ENCODE assay signal across 8 cellular contexts in genomic region chr1:37794372-37795339, GRCh38. TPM values are rescaled to one million over a fixed set of nuclear protein-coding genes. Genes with fewer than 3 reads are reported as not detected.
DNase-seq lines count a peak whose midpoint lies in the region; ATAC-seq and TF ChIP-seq lines count a peak whose summit lies in the region.

No MANE protein-coding gene starts in this region.

- H2AFZ ChIP-seq in Loucy (ENCODE audit: low read length) (no peak overlapping the region), neural cell (ENCODE audit: low read depth, low read length) (peak overlapping the region; percentile 51)

- H3K27me3 ChIP-seq in heart right ventricle (peaks cover 0 to 39% (median 8%) of the 10 kb centered on the region in 7 donors), Loucy (ENCODE audit: insufficient read depth, low read length, poor library complexity, severe bottlenecking) (no peaks in the 10 kb centered on the region), neural cell (ENCODE audit: insufficient read depth, low read depth, low read length) (no peaks in the 10 kb centered on the region)

- H3K36me3 ChIP-seq in heart right ventricle, result peaks cover 0 to 6% (median 0%) of the 10 kb centered on the region in 9 donors
- H3K36me3 ChIP-seq in Loucy (ENCODE audit: insufficient read depth, low read length), result peaks cover 6% of the 10 kb centered on the region; the same call in 1 of the 2 replicates
- no peaks in the 10 kb centered on the region for H3K36me3 ChIP-seq in neural cell (ENCODE audit: insufficient read depth, low read length)

- peaks cover 7% of the 10 kb centered on the region for H3K27me3 Mint-ChIP-seq in central memory CD8-positive, alpha-beta T cell

- H4K20me1 ChIP-seq in Loucy (ENCODE audit: insufficient read depth, low read length, poor library complexity, severe bottlenecking) (peaks cover 12% of the 10 kb centered on the region), neural cell (ENCODE audit: insufficient read depth) (no peaks in the 10 kb centered on the region)

- peak overlapping the region; percentile 86 for H3K4me3 Mint-ChIP-seq in central memory CD8-positive, alpha-beta T cell

- H3K4me2 ChIP-seq in Loucy (ENCODE audit: low read depth, low read length, poor library complexity, severe bottlenecking) (peak overlapping the region; percentile 61), neural cell (ENCODE audit: low read length) (peak overlapping the region; percentile 95)

- WGBS in heart right ventricle, 2 donors, result 8 to 11% methylated on average over 50 to 59 of the region's 59 CpGs

- H3K36me3 Mint-ChIP-seq in central memory CD8-positive, alpha-beta T cell (ENCODE audit: insufficient read depth), result peaks cover 4% of the 10 kb centered on the region

- peak overlapping the region in 9 of 10 donors; percentile 14 to 67 (median 59) for H3K4me3 ChIP-seq in heart right ventricle
- H3K4me3 ChIP-seq in Loucy (ENCODE audit: low read length, poor library complexity, severe bottlenecking), result peak overlapping the region; percentile 68
- H3K4me3 ChIP-seq in neural cell (ENCODE audit: low read length), result peak overlapping the region; percentile 82

- H3K9me2 ChIP-seq in Loucy (replicated peaks; ENCODE audit: low read depth, low read length) (no peaks in the 10 kb centered on the region), neural cell (ENCODE audit: insufficient read depth, low read length) (no peaks in the 10 kb centered on the region)

- H3K27ac ChIP-seq in heart right ventricle (no peak overlapping the region), neural cell (ENCODE audit: low read length) (peak overlapping the region; percentile 54)

- peak overlapping the region; percentile 54 for H3K9ac ChIP-seq in Loucy (ENCODE audit: low read depth, low read length, poor library complexity, severe bottlenecking)
- H3K9ac ChIP-seq in neural cell (ENCODE audit: low read length), result peak overlapping the region; percentile 78

- no peak for DNase-seq in heart right ventricle
- DNase-seq in left cardiac atrium, result no peak
- no peak for DNase-seq in central memory CD8-positive, alpha-beta T cell (ENCODE audit: low spot score in 2 of 2)
- no peak for DNase-seq in NCI-H345 treated with DMSO at 0.1 percent for 48 hours (lab: John Stamatoyannopoulos, UW; ENCODE audit: unreplicated experiment)
- no peak for DNase-seq in NCI-H1694 treated with DMSO at 0.1 percent for 48 hours (lab: John Stamatoyannopoulos, UW)

- peaks cover 21% of the 10 kb centered on the region for H3K4me1 Mint-ChIP-seq in central memory CD8-positive, alpha-beta T cell

- H3K79me2 ChIP-seq in Loucy (ENCODE audit: insufficient read depth, low read length), result peaks cover 16% of the 10 kb centered on the region
- H3K79me2 ChIP-seq in neural cell (replicated peaks; ENCODE audit: insufficient read depth, low read length), result no peaks in the 10 kb centered on the region

- H3K9me3 Mint-ChIP-seq in central memory CD8-positive, alpha-beta T cell, result no peaks in the 10 kb centered on the region

- ATAC-seq in heart right ventricle (peak in 1 of 8 donors; percentile 8), left cardiac atrium (no peak), HG02571 (IDR thresholded peaks at IDR 0.05; ENCODE audit: unreplicated experiment) (no peak)
- ATAC-seq in central memory CD8-positive, alpha-beta T cell (replicated peaks; ENCODE audit: extremely low read depth, poor library complexity, severe bottlenecking), result peak; percentile 22

- peak overlapping the region; percentile 58 for H3K27ac Mint-ChIP-seq in central memory CD8-positive, alpha-beta T cell (ENCODE audit: low read depth)

- H3K4me1 ChIP-seq in heart right ventricle, result peaks cover 0 to 22% (median 16%) of the 10 kb centered on the region in 9 donors
- no peaks in the 10 kb centered on the region for H3K4me1 ChIP-seq in Loucy (ENCODE audit: insufficient read depth, low read length, poor library complexity, severe bottlenecking)

- H3F3A ChIP-seq in Loucy (ENCODE audit: low read depth) (no peaks in the 10 kb centered on the region), neural cell (ENCODE audit: insufficient read depth, low read length, poor library complexity, severe bottlenecking) (no peaks in the 10 kb centered on the region)

- intact Hi-C loops in heart right ventricle (cut with DNase I) (no loop called here), left cardiac atrium (cut with DNase I) (no loop called here)

- TF ChIP-seq EP300 in neural cell (conservative IDR thresholded peaks at IDR 0.05; ENCODE audit: poor library complexity, severe bottlenecking), result no peak

- no peak for TF ChIP-seq CTCF in heart right ventricle (IDR thresholded peaks at IDR 0.05)
- TF ChIP-seq CTCF in Loucy (conservative IDR thresholded peaks at IDR 0.05; ENCODE audit: low read length), result no peak
- peak; percentile 28 for TF ChIP-seq CTCF in neural cell (IDR thresholded peaks at IDR 0.05; ENCODE audit: poor library complexity, severe bottlenecking)

- TF ChIP-seq RAD21 in neural cell (conservative IDR thresholded peaks at IDR 0.05), result no peak

- H3K9me3 ChIP-seq in heart right ventricle, result no peaks in the 10 kb centered on the region
- H3K9me3 ChIP-seq in Loucy (ENCODE audit: insufficient read depth, low read depth, low read length), result no peaks in the 10 kb centered on the region
- no peaks in the 10 kb centered on the region for H3K9me3 ChIP-seq in neural cell (ENCODE audit: low read length)

TF ChIP-seq in neural cell, 6 proteins besides CTCF, POLR2A, EP300 and RAD21:
- no peak for TF ChIP-seq POLR2AphosphoS5 (IDR thresholded peaks at IDR 0.05)
- peak; percentile 30 for TF ChIP-seq MXI1 (conservative IDR thresholded peaks at IDR 0.05; ENCODE audit: poor library complexity, severe bottlenecking)

RNA-seq across cellular contexts. Expression of gene MANEAL, which starts 1.0 kb away (rescaled TPM):
- total RNA-seq in heart right ventricle (1 to 10 TPM in 8 of 10 donors, under 1 TPM in 2; 0.69 to 3.1 (median 1.6) TPM), left cardiac atrium (1 to 10 TPM; 1.2 to 1.6 TPM)
- polyA plus RNA-seq in heart right ventricle (under 1 TPM; 0.66 to 0.75 TPM), neural cell (37.0 and 46.7 TPM in 2 replicates)
- polyA minus RNA-seq in neural cell, result 46.7 and 52.8 TPM in 2 replicates

RNA-seq across cellular contexts. Expression of gene C1orf122, which starts 12.9 kb away (rescaled TPM):
- 10 to 100 TPM; 37.8 to 53.0 (median 46.0) TPM for total RNA-seq in heart right ventricle
- 10 to 100 TPM; 45.9 to 48.1 TPM for polyA plus RNA-seq in heart right ventricle
- 10 to 100 TPM; 50.0 to 58.8 TPM for total RNA-seq in left cardiac atrium
- 133 and 143 TPM in 2 replicates for polyA plus RNA-seq in neural cell
- 27.5 and 30.8 TPM in 2 replicates for polyA minus RNA-seq in neural cell

RNA-seq across cellular contexts. Expression of gene YRDC, which starts 13.4 kb away (rescaled TPM):
- total RNA-seq in heart right ventricle (1 to 10 TPM; 3.3 to 9.1 (median 5.5) TPM), left cardiac atrium (1 to 10 TPM; 5.6 to 9.7 TPM)
- polyA plus RNA-seq in heart right ventricle (10 to 100 TPM in 1 of 2 donors, 1 to 10 TPM in 1; 4.3 to 15.9 TPM), neural cell (27.6 and 34.1 TPM in 2 replicates)
- polyA minus RNA-seq in neural cell, result 17.5 and 20.7 TPM in 2 replicates

RNA-seq across cellular contexts. Expression of gene EPHA10, which starts 29.7 kb away (rescaled TPM):
- total RNA-seq in heart right ventricle (under 1 TPM in 4 of 10 donors, not detected in 6; 0.04 to 0.15 (median 0.06) TPM), left cardiac atrium (under 1 TPM; 0.16 to 0.21 TPM)
- polyA plus RNA-seq in heart right ventricle (under 1 TPM; 0.04 to 0.15 TPM), neural cell (34.7 and 39.4 TPM in 2 replicates)
- 30.6 and 34.3 TPM in 2 replicates for polyA minus RNA-seq in neural cell
